Comparison of ENCODE assay signal across 22 cellular contexts in genomic region chr2:241329669-241330615, GRCh38. TPM values are rescaled to one million over a fixed set of nuclear protein-coding genes. Genes with fewer than 3 reads are reported as not detected.
DNase-seq lines count a peak whose midpoint lies in the region; ATAC-seq and TF ChIP-seq lines count a peak whose summit lies in the region.
"Had no signal": no experiment of that assay in that cellular context is flagged by ENCODE, and none has a peak within 500 bp of the region (broad histone marks: within the 10 kb centered on the region; RNA-seq: fewer than 3 reads in every experiment).

No MANE protein-coding gene starts in this region.

- no peak for TF ChIP-seq EP300 in stomach (IDR thresholded peaks at IDR 0.05)

- H3K27ac ChIP-seq in HCT116 (ENCODE audit: low read depth, low read length) (no peak overlapping the region), esophagus (ENCODE audit: low read depth in 2 of 2, low read length in 1 of 2) (peak overlapping the region; percentile 17 to 31), stomach (peak overlapping the region; percentile 26 to 62 (median 50))
- H3K27ac ChIP-seq: coronary artery, heart right ventricle, parathyroid adenoma, Peyer's patch, sigmoid colon, uterus had no signal

- H3K27me3 Mint-ChIP-seq in activated CD8-positive, alpha-beta T cell treated with anti-CD3 and anti-CD28 coated beads for 36 hours, result no peaks in the 10 kb centered on the region
- H3K27me3 Mint-ChIP-seq in activated T-helper 1 cell treated with anti-CD3 and anti-CD28 coated beads, Interleukin-12 subunit alpha, Interleukin-12 subunit beta, Interleukin-2, Interleukin-4 antibody, amounts not matched to agents 30 ng/mL and 10 ng/mL and 1 ng/mL, durations not matched to agents 14 hours and 24 hours and 36 hours (ENCODE audit: insufficient read depth), result no peaks in the 10 kb centered on the region
- H3K27me3 Mint-ChIP-seq: brain had no signal

- H3K4me3 ChIP-seq in HCT116 (replicated peaks in 1 of 2; ENCODE audit: low read depth in 1 of 2, low read length in 2 of 2) (no peak overlapping the region), esophagus (ENCODE audit: low read depth in 1 of 2, low read length in 2 of 2) (no peak overlapping the region), stomach (no peak overlapping the region)
- H3K4me3 ChIP-seq: coronary artery, heart right ventricle, Peyer's patch, sigmoid colon, uterus had no signal

- TF ChIP-seq POLR2A in HCT116 (IDR thresholded peaks at IDR 0.05; ENCODE audit: borderline replicate concordance, extremely low read depth, insufficient read depth, insufficient read length) (no peak), stomach (IDR thresholded peaks at IDR 0.05) (no peak)

- BruUV-seq in HCT116 (replicated peaks; lab: Mats Ljungman, UMichigan), result no TSS peak

- peaks cover 44% of the 10 kb centered on the region for H3K36me3 Mint-ChIP-seq in activated CD8-positive, alpha-beta T cell treated with anti-CD3 and anti-CD28 coated beads for 36 hours (ENCODE audit: low read depth)
- H3K36me3 Mint-ChIP-seq in activated T-helper 1 cell treated with anti-CD3 and anti-CD28 coated beads, Interleukin-12 subunit alpha, Interleukin-12 subunit beta, Interleukin-2, Interleukin-4 antibody, amounts not matched to agents 30 ng/mL and 10 ng/mL and 1 ng/mL, durations not matched to agents 14 hours and 24 hours and 36 hours (ENCODE audit: low read depth), result peaks cover 51% of the 10 kb centered on the region

- TF ChIP-seq CTCF in HCT116 (IDR thresholded peaks at IDR 0.05 in 2 of 3, conservative IDR thresholded peaks at IDR 0.05 in 1 of 3; ENCODE audit: borderline replicate concordance in 1 of 3, insufficient read depth in 1 of 3, low read depth in 2 of 3, low read length in 2 of 3) (no peak), stomach (IDR thresholded peaks at IDR 0.05) (no peak), GM20000 (IDR thresholded peaks at IDR 0.05; ENCODE audit: extremely low read depth, missing control alignments) (no peak)
- no peak for TF ChIP-seq CTCF in activated CD8-positive, alpha-beta T cell treated with anti-CD3 and anti-CD28 coated beads for 36 hours (IDR thresholded peaks at IDR 0.05)

- POLR2A ChIA-PET in HCT116 (lab: Charles Lee), result no interaction called here
- POLR2A ChIA-PET in activated CD8-positive, alpha-beta T cell treated with anti-CD3 and anti-CD28 coated beads for 36 hours (lab: Charles Lee), result interaction anchor here (0.5 to 2.4 kb wide), 3 partner anchors 11 to 233 kb away, joined by 3 to 8 read pairs (median 5); no protein-coding TSS in a partner anchor

- H2AFZ ChIP-seq in HCT116 (ENCODE audit: low read depth, low read length, poor library complexity, severe bottlenecking), result no peak overlapping the region
- H2AFZ ChIP-seq: parathyroid adenoma had no signal

- no peak for ATAC-seq in HCT116
- no peak for ATAC-seq in activated CD8-positive, alpha-beta T cell treated with anti-CD3 and anti-CD28 coated beads for 36 hours
- ATAC-seq in sciatic nerve, result no peak
- ATAC-seq: heart right ventricle, left lobe of liver had no signal

- RAD21 ChIA-PET in HCT116 (lab: Charles Lee; ENCODE audit: low non-redundant PET in 1 of 2, low total read pairs in 2 of 2, uncharacterized antibody in 2 of 2, unreplicated experiment in 2 of 2), result no interaction called here

- WGBS in esophagus, 2 donors, result 60 to 77% methylated on average over 11 of the region's 11 CpGs
- WGBS in stomach, 5 donors, result 55 to 69% (median 63%) methylated on average over 11 of the region's 11 CpGs

- H3K4me1 ChIP-seq in HCT116 (ENCODE audit: control insufficient read depth in 1 of 2, insufficient read depth in 2 of 2, low read length in 2 of 2), result no peaks in the 10 kb centered on the region
- H3K4me1 ChIP-seq in esophagus (ENCODE audit: control insufficient read depth in 2 of 2, insufficient read depth in 2 of 2, low read length in 1 of 2), result no peaks in the 10 kb centered on the region
- peaks cover 0 to 43% (median 24%) of the 10 kb centered on the region in 4 donors for H3K4me1 ChIP-seq in stomach
- H3K4me1 ChIP-seq: parathyroid adenoma, Peyer's patch, uterus had no signal

- no peaks in the 10 kb centered on the region for H3K27me3 ChIP-seq in HCT116 (ENCODE audit: insufficient read depth, low read length)
- no peaks in the 10 kb centered on the region for H3K27me3 ChIP-seq in esophagus (ENCODE audit: control insufficient read depth in 1 of 2, insufficient read depth in 2 of 2, low read length in 2 of 2)
- no peaks in the 10 kb centered on the region for H3K27me3 ChIP-seq in stomach
- H3K27me3 ChIP-seq: heart right ventricle, Peyer's patch, sigmoid colon, uterus had no signal

- no peak overlapping the region for H3K4me2 ChIP-seq in HCT116 (ENCODE audit: low read length)

- no peak for TF ChIP-seq RAD21 in HCT116 (IDR thresholded peaks at IDR 0.05; ENCODE audit: low read depth)

- H3K36me3 ChIP-seq in HCT116 (ENCODE audit: control insufficient read depth in 1 of 2, insufficient read depth in 2 of 2, low read length in 2 of 2) (peaks cover 6 to 59% of the 10 kb centered on the region in 2 experiments), esophagus (ENCODE audit: control insufficient read depth in 2 of 2, insufficient read depth in 2 of 2, low read length in 1 of 2) (peaks cover 0 to 4% of the 10 kb centered on the region in 2 donors), stomach (peaks cover 8 to 81% (median 66%) of the 10 kb centered on the region in 4 donors)
- H3K36me3 ChIP-seq: uterus had no signal

- H3K4me3 Mint-ChIP-seq in activated CD8-positive, alpha-beta T cell treated with anti-CD3 and anti-CD28 coated beads for 36 hours, result no peak overlapping the region
- H3K4me3 Mint-ChIP-seq in activated T-helper 1 cell treated with anti-CD3 and anti-CD28 coated beads, Interleukin-12 subunit alpha, Interleukin-12 subunit beta, Interleukin-2, Interleukin-4 antibody, amounts not matched to agents 30 ng/mL and 10 ng/mL and 1 ng/mL, durations not matched to agents 14 hours and 24 hours and 36 hours, result no peak overlapping the region
- H3K4me3 Mint-ChIP-seq: brain, mesothelial cell of epicardium, nephron had no signal

- peak overlapping the region; percentile 18 for H3K27ac Mint-ChIP-seq in activated CD8-positive, alpha-beta T cell treated with anti-CD3 and anti-CD28 coated beads for 36 hours
- no peak overlapping the region for H3K27ac Mint-ChIP-seq in activated T-helper 1 cell treated with anti-CD3 and anti-CD28 coated beads, Interleukin-12 subunit alpha, Interleukin-12 subunit beta, Interleukin-2, Interleukin-4 antibody, amounts not matched to agents 30 ng/mL and 10 ng/mL and 1 ng/mL, durations not matched to agents 14 hours and 24 hours and 36 hours
- H3K27ac Mint-ChIP-seq: mesothelial cell of epicardium had no signal

- H4K20me1 ChIP-seq in HCT116 (ENCODE audit: insufficient read depth), result no peaks in the 10 kb centered on the region; the same call in 1 of the 2 replicates

- CTCF ChIA-PET in HCT116 (lab: Charles Lee), result no interaction called here
- CTCF ChIA-PET in activated CD8-positive, alpha-beta T cell treated with anti-CD3 and anti-CD28 coated beads for 36 hours (lab: Charles Lee), result no interaction called here

- H3K9me3 ChIP-seq in HCT116 (ENCODE audit: control insufficient read depth in 1 of 2, insufficient read depth in 1 of 2, low read depth in 1 of 2, low read length in 2 of 2) (no peaks in the 10 kb centered on the region), esophagus (ENCODE audit: control insufficient read depth in 2 of 2, insufficient read depth in 1 of 2, low read depth in 1 of 2, low read length in 1 of 2) (no peaks in the 10 kb centered on the region), stomach (no peaks in the 10 kb centered on the region)
- H3K9me3 ChIP-seq: heart right ventricle, Peyer's patch, sigmoid colon, uterus had no signal

- peaks cover 8% of the 10 kb centered on the region for H3K4me1 Mint-ChIP-seq in activated CD8-positive, alpha-beta T cell treated with anti-CD3 and anti-CD28 coated beads for 36 hours (ENCODE audit: low read depth)
- H3K4me1 Mint-ChIP-seq in activated T-helper 1 cell treated with anti-CD3 and anti-CD28 coated beads, Interleukin-12 subunit alpha, Interleukin-12 subunit beta, Interleukin-2, Interleukin-4 antibody, amounts not matched to agents 30 ng/mL and 10 ng/mL and 1 ng/mL, durations not matched to agents 14 hours and 24 hours and 36 hours (ENCODE audit: low read depth), result peaks cover 12% of the 10 kb centered on the region

- no peaks in the 10 kb centered on the region for H3K9me2 ChIP-seq in HCT116 (ENCODE audit: insufficient read depth)

- peaks cover 93% of the 10 kb centered on the region for H3K79me2 ChIP-seq in HCT116 (ENCODE audit: insufficient read depth, low read length)

- no peak for DNase-seq in HCT116 (ENCODE audit: low read depth, low spot score)
- no peak for DNase-seq in activated CD8-positive, alpha-beta T cell treated with anti-CD3 and anti-CD28 coated beads for 36 hours
- no peak for DNase-seq in stomach
- DNase-seq in sciatic nerve (ENCODE audit: low spot score), result no peak
- DNase-seq in GM20000 (ENCODE audit: low spot score), result no peak
- no peak for DNase-seq in activated T-helper 1 cell treated with anti-CD3 and anti-CD28 coated beads, Interleukin-12 subunit alpha, Interleukin-12 subunit beta, Interleukin-2, Interleukin-4 antibody, amounts not matched to agents 30 ng/mL and 10 ng/mL and 1 ng/mL, durations not matched to agents 14 hours and 24 hours and 36 hours (ENCODE audit: low spot score)
- DNase-seq: activated CD4-positive, alpha-beta T cell treated with anti-CD3 and anti-CD28 coated beads, Interleukin-2, amount 50 U/mL, for 4 hours; activated gamma-delta T cell; DMS79; heart right ventricle; NCI-H446 treated with DMSO at 0.1 percent for 48 hours; Peyer's patch; sigmoid colon; T-helper 2 cell; uterus had no signal

- intact Hi-C loops in HCT116 (cut with micrococcal nuclease) (no loop called here), stomach (cut with DNase I; ENCODE audit: low total_unique reads) (no loop called here), sciatic nerve (cut with DNase I) (no loop called here)
- intact Hi-C loops in activated CD8-positive, alpha-beta T cell treated with anti-CD3 and anti-CD28 coated beads for 36 hours (cut with micrococcal nuclease), result no loop called here
- intact Hi-C loops in activated T-helper 1 cell treated with anti-CD3 and anti-CD28 coated beads, Interleukin-12 subunit alpha, Interleukin-12 subunit beta, Interleukin-2, Interleukin-4 antibody, amounts not matched to agents 30 ng/mL and 10 ng/mL and 1 ng/mL, durations not matched to agents 14 hours and 24 hours and 36 hours (cut with micrococcal nuclease), result no loop called here

- no peaks in the 10 kb centered on the region for H3K9me3 Mint-ChIP-seq in activated CD8-positive, alpha-beta T cell treated with anti-CD3 and anti-CD28 coated beads for 36 hours
- H3K9me3 Mint-ChIP-seq in activated T-helper 1 cell treated with anti-CD3 and anti-CD28 coated beads, Interleukin-12 subunit alpha, Interleukin-12 subunit beta, Interleukin-2, Interleukin-4 antibody, amounts not matched to agents 30 ng/mL and 10 ng/mL and 1 ng/mL, durations not matched to agents 14 hours and 24 hours and 36 hours, result no peaks in the 10 kb centered on the region

- H3K9ac ChIP-seq in HCT116 (ENCODE audit: low read length), result no peak overlapping the region
- H3K9ac ChIP-seq: parathyroid adenoma had no signal

RNA-seq across cellular contexts. Expression of gene SEPTIN2, which starts 14.2 kb away (rescaled TPM):
- total RNA-seq in HCT116 (2021; ENCODE audit: unreplicated experiment) (317 TPM), stomach (100 to 1,000 TPM in 4 of 5 donors, 10 to 100 TPM in 1; 88.7 to 603 (median 272) TPM), sciatic nerve (315 TPM)
- polyA plus RNA-seq in HCT116 (2012), result 155 and 167 TPM in 2 replicates
- total RNA-seq in activated CD8-positive, alpha-beta T cell treated with anti-CD3 and anti-CD28 coated beads for 36 hours, result 100 to 1,000 TPM; 210 to 211 TPM
- polyA plus RNA-seq in esophagus (10 to 100 TPM; 63.6 to 95.6 TPM), stomach (100 to 1,000 TPM; 104 to 169 (median 164) TPM)
- 203 and 219 TPM in 2 replicates for total RNA-seq in activated T-helper 1 cell treated with anti-CD3 and anti-CD28 coated beads, Interleukin-12 subunit alpha, Interleukin-12 subunit beta, Interleukin-2, Interleukin-4 antibody, amounts not matched to agents 30 ng/mL and 10 ng/mL and 1 ng/mL, durations not matched to agents 14 hours and 24 hours and 36 hours

RNA-seq across cellular contexts. Expression of gene HDLBP, which starts 14.5 kb away (rescaled TPM):
- 462 TPM for total RNA-seq in HCT116 (2021; ENCODE audit: unreplicated experiment)
- 286 and 296 TPM in 2 replicates for polyA plus RNA-seq in HCT116 (2012)
- total RNA-seq in activated CD8-positive, alpha-beta T cell treated with anti-CD3 and anti-CD28 coated beads for 36 hours, result 100 to 1,000 TPM; 259 to 266 TPM
- 100 to 1,000 TPM; 158 to 197 TPM for polyA plus RNA-seq in esophagus
- total RNA-seq in stomach, result 100 to 1,000 TPM; 350 to 752 (median 530) TPM
- polyA plus RNA-seq in stomach, result 100 to 1,000 TPM; 171 to 207 (median 173) TPM
- 398 TPM for total RNA-seq in sciatic nerve
- total RNA-seq in activated T-helper 1 cell treated with anti-CD3 and anti-CD28 coated beads, Interleukin-12 subunit alpha, Interleukin-12 subunit beta, Interleukin-2, Interleukin-4 antibody, amounts not matched to agents 30 ng/mL and 10 ng/mL and 1 ng/mL, durations not matched to agents 14 hours and 24 hours and 36 hours, result 270 and 273 TPM in 2 replicates

RNA-seq across cellular contexts. Expression of gene FARP2, which starts 26.1 kb away (rescaled TPM):
- total RNA-seq in HCT116 (2021; ENCODE audit: unreplicated experiment) (49.3 TPM), stomach (100 to 1,000 TPM in 3 of 5 donors, 10 to 100 TPM in 2; 54.2 to 260 (median 108) TPM), sciatic nerve (69.7 TPM)
- 14.1 and 14.3 TPM in 2 replicates for polyA plus RNA-seq in HCT116 (2012)
- 10 to 100 TPM; 31.9 to 32.8 TPM for total RNA-seq in activated CD8-positive, alpha-beta T cell treated with anti-CD3 and anti-CD28 coated beads for 36 hours
- polyA plus RNA-seq in esophagus (10 to 100 TPM; 13.2 to 19.9 TPM), stomach (10 to 100 TPM; 15.8 to 35.6 (median 20.0) TPM)
- total RNA-seq in activated T-helper 1 cell treated with anti-CD3 and anti-CD28 coated beads, Interleukin-12 subunit alpha, Interleukin-12 subunit beta, Interleukin-2, Interleukin-4 antibody, amounts not matched to agents 30 ng/mL and 10 ng/mL and 1 ng/mL, durations not matched to agents 14 hours and 24 hours and 36 hours, result 36.6 and 40.9 TPM in 2 replicates
